ENCODE assay signal across 8 cellular contexts in genomic region chr12:126789963-126790362, GRCh38.
"Had no signal": no experiment of that assay in that cellular context is flagged by ENCODE, and none has a peak within 500 bp of the region (broad histone marks: within the 10 kb centered on the region; RNA-seq: fewer than 3 reads in every experiment).

No MANE protein-coding gene starts in this region.

- DNase-seq: GDM1, GF-D8 had no signal

- H3K4me3 ChIP-seq: GM12878 had no signal

- ATAC-seq: GM12878 had no signal

- FAIRE-seq: G401.6, GM12878, GM12891, GM12892, GM18507, GM19239 had no signal
